ENCODE assay signal across 7 cellular contexts in the genomic region with DNA sequence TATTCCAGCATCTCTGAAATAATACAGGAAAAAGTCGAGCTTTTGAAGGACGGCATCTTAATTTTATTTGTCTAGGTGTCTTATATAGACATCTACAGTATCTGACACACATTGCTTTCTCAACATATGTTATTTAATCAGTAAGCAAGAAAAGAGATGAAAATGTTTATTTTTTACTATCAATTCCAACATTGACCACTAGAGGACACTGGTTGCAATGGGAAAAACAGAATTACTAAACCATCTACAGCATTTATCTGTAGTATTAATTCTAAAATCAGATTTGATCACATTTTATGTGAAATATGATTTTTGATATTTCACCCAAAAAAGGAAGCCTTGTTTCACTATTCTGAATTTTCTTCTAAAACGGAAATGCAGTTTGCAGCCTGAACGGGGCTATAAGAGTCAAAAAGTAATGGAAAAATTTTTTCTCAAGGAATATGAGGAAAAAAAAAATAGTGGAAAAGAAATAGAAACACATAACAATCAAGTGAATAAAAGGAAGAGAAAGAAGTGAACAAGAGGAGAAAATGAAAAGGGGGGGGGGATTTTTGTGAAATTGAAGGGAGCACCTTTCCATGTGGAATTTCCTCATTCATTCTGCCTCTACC.
DNase-seq lines count a peak whose midpoint lies in the region; ATAC-seq and TF ChIP-seq lines count a peak whose summit lies in the region.

No MANE protein-coding gene starts in this region.

- no peaks in the 10 kb centered on the region for H3K4me1 ChIP-seq in parathyroid adenoma

- H3K79me2 ChIP-seq in parathyroid adenoma: no peaks in the 10 kb centered on the region

- H3K27ac ChIP-seq in parathyroid adenoma: no peak overlapping the region

- no peak overlapping the region for H3K9ac ChIP-seq in parathyroid adenoma

- DNase-seq in MV-4-11 (lab: John Stamatoyannopoulos, UW) (peak; percentile 14), dermis blood vessel endothelial cell (peak; percentile 56)
- no peak for DNase-seq in stimulated activated CD4-positive, alpha-beta T cell treated with anti-CD3 and anti-CD28 coated beads, Interleukin-1b, Interleukin-23, amount 100 ng/mL, for 48 hours
- DNase-seq in NK-92 treated with Interleukin-12 subunit alpha and Interleukin-12 subunit beta, amount 100 ng/mL, for 24 hours (lab: John Stamatoyannopoulos, UW): no peak

- H3K9me3 ChIP-seq in parathyroid adenoma (ENCODE audit: control insufficient read depth, low read length): no peaks in the 10 kb centered on the region

- H3K4me3 ChIP-seq in parathyroid adenoma (ENCODE audit: low read depth, low read length): no peak overlapping the region

- ATAC-seq in HG03460 (IDR thresholded peaks at IDR 0.05; ENCODE audit: unreplicated experiment): no peak

- no peak overlapping the region for H2AFZ ChIP-seq in parathyroid adenoma

- TF ChIP-seq CTCF in GM12801 (IDR thresholded peaks at IDR 0.05; ENCODE audit: extremely low read depth, insufficient read length) (peak; percentile 90), parathyroid adenoma (IDR thresholded peaks at IDR 0.05) (peak; percentile 82)

- no peaks in the 10 kb centered on the region for H3K27me3 ChIP-seq in parathyroid adenoma (ENCODE audit: control insufficient read depth, insufficient read depth, low read length)

- H3K4me2 ChIP-seq in parathyroid adenoma (ENCODE audit: low read length): no peak overlapping the region

- no peaks in the 10 kb centered on the region for H3K36me3 ChIP-seq in parathyroid adenoma (ENCODE audit: control insufficient read depth, insufficient read depth, low read length)

Comparison
In these comparisons a context has a peak if more than half of its experiments do, and no peak if none do; other contexts are left out.
1. DNase-seq: peak in MV-4-11 (single experiment) and dermis blood vessel endothelial cell (single experiment); none in stimulated activated CD4-positive, alpha-beta T cell treated with anti-CD3 and anti-CD28 coated beads, Interleukin-1b, Interleukin-23, amount 100 ng/mL, for 48 hours (single experiment) and NK-92 treated with Interleukin-12 subunit alpha and Interleukin-12 subunit beta, amount 100 ng/mL, for 24 hours (single experiment).